ENCODE assay signal across 7 cellular contexts in genomic region chr21:20997633-20998455, GRCh38. TPM values are rescaled to one million over a fixed set of nuclear protein-coding genes. Genes with fewer than 3 reads are reported as not detected.
A peak's percentile ranks its signal among the peaks of the same experiment; 100 is the strongest.
DNase-seq lines count a peak whose midpoint lies in the region; ATAC-seq and TF ChIP-seq lines count a peak whose summit lies in the region.

Gene NCAM2, plus strand, starts transcription at chr21:20998409.

- H3K27me3 Mint-ChIP-seq in immature natural killer cell (ENCODE audit: low read depth in 3 of 3), result peaks cover 0 to 15% (median 8%) of the 10 kb centered on the region in 3 donors

- WGBS in spleen, 5 donors, result 2 to 7% (median 3%) methylated on average over 28 to 86 of the region's 86 CpGs

- no peak for TF ChIP-seq POLR2A in spleen (IDR thresholded peaks at IDR 0.05)

- H3K27ac Mint-ChIP-seq in immature natural killer cell, result peak within 1 kb of the TSS in 2 of 6 donors; percentile 36 to 41

- H3K36me3 Mint-ChIP-seq in immature natural killer cell, result no peaks in the 10 kb centered on the region

- peaks cover 30 to 33% of the 10 kb centered on the region in 2 donors for H3K4me1 Mint-ChIP-seq in immature natural killer cell

- peak within 1 kb of the TSS; percentile 42 for H3K27ac ChIP-seq in VCaP
- H3K27ac ChIP-seq in caudate nucleus (ENCODE audit: low read depth, low read length), result peak within 1 kb of the TSS; percentile 91
- peak within 1 kb of the TSS in 1 of 8 donors; percentile 31 for H3K27ac ChIP-seq in spleen

- DNase-seq in MG63 (peak; percentile 85), caudate nucleus (lab: John Stamatoyannopoulos, UW) (peak in 57 of 61 donors; percentile 26 to 89 (median 77)), immature natural killer cell (peak; percentile 41 to 63 (median 57)), spleen (peak; percentile 89), NK-92 (lab: John Stamatoyannopoulos, UW; ENCODE audit: unreplicated experiment) (no peak)

- intact Hi-C loops in spleen (cut with DNase I; ENCODE audit: low total_unique reads), result no loop called here

- peaks cover 0 to 30% (median 17%) of the 10 kb centered on the region in 6 donors for H3K4me1 ChIP-seq in spleen

- ATAC-seq in GM19025 (IDR thresholded peaks at IDR 0.05; ENCODE audit: low read depth, unreplicated experiment), result peak; percentile 42

- no peak for TF ChIP-seq CTCF in VCaP (conservative IDR thresholded peaks at IDR 0.05)
- no peak for TF ChIP-seq CTCF in spleen (IDR thresholded peaks at IDR 0.05 in 8 of 11, conservative IDR thresholded peaks at IDR 0.05 in 3 of 11)

- peak within 1 kb of the TSS; percentile 77 to 84 (median 80) for H3K4me3 Mint-ChIP-seq in immature natural killer cell

- peaks cover 0 to 6% (median 0%) of the 10 kb centered on the region in 6 donors for H3K9me3 Mint-ChIP-seq in immature natural killer cell

- no peaks in the 10 kb centered on the region for H3K27me3 ChIP-seq in MG63
- H3K27me3 ChIP-seq in spleen (replicated peaks in 1 of 7), result peaks cover 0 to 41% (median 19%) of the 10 kb centered on the region in 7 donors

- H3K4me3 ChIP-seq in MG63, result peak within 1 kb of the TSS; percentile 59
- H3K4me3 ChIP-seq in spleen, result peak within 1 kb of the TSS; percentile 41 to 78 (median 50)

- no peaks in the 10 kb centered on the region for H3K36me3 ChIP-seq in MG63
- H3K36me3 ChIP-seq in spleen, result no peaks in the 10 kb centered on the region

- H3K9me3 ChIP-seq in MG63 (no peaks in the 10 kb centered on the region), spleen (no peaks in the 10 kb centered on the region)

RNA-seq across cellular contexts. Expression of gene NCAM2, which starts in this region (rescaled TPM):
- 2.5 and 2.8 TPM in 2 replicates for total RNA-seq in MG63 (2014; rRNA removed; shearing (Covaris generic); ENCODE audit: low replicate concordance)
- polyA plus RNA-seq in immature natural killer cell (under 1 TPM in 1 of 3 donors, not detected in 2; 0.55 TPM), spleen (under 1 TPM; 0.09 to 0.45 (median 0.17) TPM)
- total RNA-seq in spleen, result 1 to 10 TPM in 6 of 7 donors, under 1 TPM in 1; 0.98 to 5.7 (median 1.1) TPM

Comparison
In these comparisons a context has a peak if more than half of its experiments do, and no peak if none do; other contexts are left out.
1. Peak in DNase-seq in immature natural killer cell; RNA of the gene not detected or under 1 TPM.